ENCODE assay signal across 20 cellular contexts in the genomic region with DNA sequence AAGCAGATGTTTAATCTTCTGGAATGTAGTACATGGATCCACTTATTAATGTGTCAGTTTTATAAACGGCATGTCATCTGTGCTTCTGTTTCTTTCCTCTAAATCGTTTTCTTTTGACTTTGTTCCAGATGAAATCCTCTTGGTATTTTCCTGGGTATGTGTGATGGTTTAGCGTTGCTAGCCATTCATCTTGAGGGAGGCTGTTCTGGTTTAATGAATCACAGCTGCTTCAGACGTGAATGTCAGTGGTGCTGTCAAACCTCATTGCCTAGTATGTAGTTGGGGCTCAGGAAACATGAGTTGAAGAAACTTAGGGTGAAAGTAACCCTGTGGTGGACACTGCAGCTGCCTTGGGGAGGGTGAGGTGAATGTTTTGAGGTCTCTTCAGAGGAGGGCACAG. TPM values are rescaled to one million over a fixed set of nuclear protein-coding genes. Genes with fewer than 3 reads are reported as not detected.
"Had no signal": no experiment of that assay in that cellular context is flagged by ENCODE, and none has a peak within 500 bp of the region (broad histone marks: within the 10 kb centered on the region; RNA-seq: fewer than 3 reads in every experiment).

No MANE protein-coding gene starts in this region.

- H3K36me3 Mint-ChIP-seq: activated naive CD8-positive, alpha-beta T cell treated with anti-CD3 and anti-CD28 coated beads, Interleukin-2, amount 10 ng/mL, durations not matched to agents 7 days and 5 days; neural progenitor cell had no signal

- ATAC-seq: activated CD4-positive, CD25-positive, alpha-beta regulatory T cell treated with anti-CD3 and anti-CD28 coated beads, Interleukin-2, amount 50 U/mL, for 24 hours; stimulated activated naive CD8-positive, alpha-beta T cell treated with anti-CD3 and anti-CD28 coated beads, Interleukin-15, amount 100 ng/mL, for 72 hours had no signal

- DNase-seq: activated CD4-positive, alpha-beta T cell treated with anti-CD3 and anti-CD28 coated beads, Interleukin-2, amount 50 U/mL, for 1 hour; activated CD8-positive, alpha-beta memory T cell treated with anti-CD3 and anti-CD28 coated beads for 24 hours; activated naive CD8-positive, alpha-beta T cell treated with anti-CD3 and anti-CD28 coated beads, Interleukin-2, amount 10 ng/mL, durations not matched to agents 7 days and 5 days; anterior cingulate cortex; erythroblast; foreskin melanocyte; left cardiac atrium; midbrain; ovary; sigmoid colon; stimulated activated CD4-positive, alpha-beta T cell treated with anti-CD3 and anti-CD28 coated beads, Interleukin-1b, Interleukin-23, amount 100 ng/mL, for 48 hours; stimulated activated naive CD8-positive, alpha-beta T cell treated with anti-CD3 and anti-CD28 coated beads, Interleukin-15, amount 100 ng/mL, for 72 hours; testis; upper lobe of left lung had no signal

- H3K9me3 Mint-ChIP-seq: activated naive CD8-positive, alpha-beta T cell treated with anti-CD3 and anti-CD28 coated beads, Interleukin-2, amount 10 ng/mL, durations not matched to agents 7 days and 5 days; activated T-helper 1 cell treated with anti-CD3 and anti-CD28 coated beads, Interleukin-12 subunit alpha, Interleukin-12 subunit beta, Interleukin-2, Interleukin-4 antibody, amounts not matched to agents 30 ng/mL and 10 ng/mL and 1 ng/mL, durations not matched to agents 14 hours and 24 hours and 36 hours; neural progenitor cell; stimulated activated naive CD8-positive, alpha-beta T cell treated with anti-CD3 and anti-CD28 coated beads, Interleukin-15, amount 100 ng/mL, for 72 hours had no signal

- H3K4me1 Mint-ChIP-seq: activated naive CD8-positive, alpha-beta T cell treated with anti-CD3 and anti-CD28 coated beads, Interleukin-2, amount 10 ng/mL, durations not matched to agents 7 days and 5 days; neural progenitor cell; stimulated activated naive CD8-positive, alpha-beta T cell treated with anti-CD3 and anti-CD28 coated beads, Interleukin-15, amount 100 ng/mL, for 72 hours had no signal

- H3K27me3 Mint-ChIP-seq: activated naive CD8-positive, alpha-beta T cell treated with anti-CD3 and anti-CD28 coated beads, Interleukin-2, amount 10 ng/mL, durations not matched to agents 7 days and 5 days; stimulated activated naive CD8-positive, alpha-beta T cell treated with anti-CD3 and anti-CD28 coated beads, Interleukin-15, amount 100 ng/mL, for 72 hours had no signal

- H3K4me3 ChIP-seq: breast epithelium, lung, neural progenitor cell, ovary, sigmoid colon, testis, upper lobe of left lung had no signal

- H3K4me3 Mint-ChIP-seq: activated naive CD8-positive, alpha-beta T cell treated with anti-CD3 and anti-CD28 coated beads, Interleukin-2, amount 10 ng/mL, durations not matched to agents 7 days and 5 days; activated T-helper 1 cell treated with anti-CD3 and anti-CD28 coated beads, Interleukin-12 subunit alpha, Interleukin-12 subunit beta, Interleukin-2, Interleukin-4 antibody, amounts not matched to agents 30 ng/mL and 10 ng/mL and 1 ng/mL, durations not matched to agents 14 hours and 24 hours and 36 hours; neural progenitor cell; stimulated activated naive CD8-positive, alpha-beta T cell treated with anti-CD3 and anti-CD28 coated beads, Interleukin-15, amount 100 ng/mL, for 72 hours had no signal

- H3K27ac Mint-ChIP-seq: activated naive CD8-positive, alpha-beta T cell treated with anti-CD3 and anti-CD28 coated beads, Interleukin-2, amount 10 ng/mL, durations not matched to agents 7 days and 5 days; activated T-helper 1 cell treated with anti-CD3 and anti-CD28 coated beads, Interleukin-12 subunit alpha, Interleukin-12 subunit beta, Interleukin-2, Interleukin-4 antibody, amounts not matched to agents 30 ng/mL and 10 ng/mL and 1 ng/mL, durations not matched to agents 14 hours and 24 hours and 36 hours; neural progenitor cell; stimulated activated naive CD8-positive, alpha-beta T cell treated with anti-CD3 and anti-CD28 coated beads, Interleukin-15, amount 100 ng/mL, for 72 hours had no signal

RNA-seq across cellular contexts. Expression of a gene that starts 33.2 kb away (rescaled TPM):
- total RNA-seq: activated naive CD8-positive, alpha-beta T cell treated with anti-CD3 and anti-CD28 coated beads, Interleukin-2, amount 10 ng/mL, durations not matched to agents 7 days and 5 days; myocyte had no signal
